Comparison of ENCODE assay signal across 16 cellular contexts in genomic region chr5:2169862-2170820, GRCh38.
"Had no signal": no experiment of that assay in that cellular context is flagged by ENCODE, and none has a peak within 500 bp of the region (broad histone marks: within the 10 kb centered on the region; RNA-seq: fewer than 3 reads in every experiment).

No MANE protein-coding gene starts in this region.

- H3K27ac ChIP-seq: brain microvascular endothelial cell, parathyroid adenoma, skin epidermis, tibial nerve had no signal

- H3K4me1 ChIP-seq: parathyroid adenoma, tibial nerve had no signal

- H3K27ac Mint-ChIP-seq: activated naive CD8-positive, alpha-beta T cell; dendritic cell treated with granulocyte-macrophage colony-stimulating factor and Interleukin-4, amounts not matched to agents 40 ng/mL and 50 ng/mL, for 4 days; effector memory CD8-positive, alpha-beta T cell; memory B cell had no signal

- H3K79me2 ChIP-seq: parathyroid adenoma had no signal

- H3K4me3 ChIP-seq: skin epidermis, tibial nerve had no signal

- H3K4me1 Mint-ChIP-seq: memory B cell had no signal

- ATAC-seq: activated T-cell treated with anti-CD3 and anti-CD28 coated beads, Interleukin-2, amount 50 U/mL, for 4 hours; effector memory CD8-positive, alpha-beta T cell had no signal

- H2AFZ ChIP-seq: parathyroid adenoma had no signal

- H3K36me3 ChIP-seq: brain microvascular endothelial cell, tibial nerve had no signal

- H3K27me3 Mint-ChIP-seq: dendritic cell treated with granulocyte-macrophage colony-stimulating factor and Interleukin-4, amounts not matched to agents 40 ng/mL and 50 ng/mL, for 4 days had no signal

- H3K4me3 Mint-ChIP-seq: activated naive CD8-positive, alpha-beta T cell; activated T-cell treated with anti-CD3 and anti-CD28 coated beads, Interleukin-2, amount 50 U/mL, for 4 hours; dendritic cell treated with granulocyte-macrophage colony-stimulating factor and Interleukin-4, amounts not matched to agents 40 ng/mL and 50 ng/mL, for 4 days; effector memory CD8-positive, alpha-beta T cell; memory B cell; neural crest cell had no signal

- DNase-seq: activated CD4-positive, alpha-beta T cell treated with anti-CD3 and anti-CD28 coated beads for 1 hour; activated CD4-positive, alpha-beta T cell treated with anti-CD3 and anti-CD28 coated beads, Interleukin-2, amount 50 U/mL, for 48 hours; activated gamma-delta T cell; activated T-cell treated with anti-CD3 and anti-CD28 coated beads, Interleukin-2, amount 50 U/mL, for 4 hours; amygdala; brain microvascular endothelial cell; cerebellar nuclear complex; effector memory CD8-positive, alpha-beta T cell; T1000 had no signal

- H3K9me3 ChIP-seq: tibial nerve had no signal

- H3K36me3 Mint-ChIP-seq: activated naive CD8-positive, alpha-beta T cell; memory B cell had no signal

- H3K9me3 Mint-ChIP-seq: activated T-cell treated with anti-CD3 and anti-CD28 coated beads, Interleukin-2, amount 50 U/mL, for 4 hours; dendritic cell treated with granulocyte-macrophage colony-stimulating factor and Interleukin-4, amounts not matched to agents 40 ng/mL and 50 ng/mL, for 4 days; effector memory CD8-positive, alpha-beta T cell; memory B cell; neural crest cell had no signal

- H3K27me3 ChIP-seq: brain microvascular endothelial cell had no signal
